ENCODE assay signal across 8 cellular contexts in genomic region chr14:51095854-51096823, GRCh38. TPM values are rescaled to one million over a fixed set of nuclear protein-coding genes. Genes with fewer than 3 reads are reported as not detected.
A peak's percentile ranks its signal among the peaks of the same experiment; 100 is the strongest.
DNase-seq lines count a peak whose midpoint lies in the region; ATAC-seq, FAIRE-seq and TF ChIP-seq lines count a peak whose summit lies in the region.

No MANE protein-coding gene starts in this region.

- H3K9ac ChIP-seq in OCI-LY1 (ENCODE audit: low read length) (peak overlapping the region; percentile 64; the same call in 1 of the 2 replicates), kidney (ENCODE audit: low read length in 2 of 2) (peak overlapping the region in 1 of 2 donors; percentile 57)

- intact Hi-C loops in breast epithelium (cut with DNase I; ENCODE audit: low total_unique reads) (no loop called here), kidney (cut with DNase I) (no loop called here)

- DNase-seq in activated T-cell treated with anti-CD3 and anti-CD28 coated beads for 48 hours (ENCODE audit: low read depth): peak; percentile 6
- no peak for DNase-seq in activated T-cell treated with anti-CD3 and anti-CD28 coated beads for 4 hours
- DNase-seq in breast epithelium (ENCODE audit: low spot score in 2 of 2): no peak
- DNase-seq in kidney: no peak
- DNase-seq in stimulated activated CD4-positive, alpha-beta T cell treated with anti-CD3 and anti-CD28 coated beads, Interleukin-2, amount 100 ng/mL, for 24 hours: peak; percentile 17 to 26

- H4K20me1 ChIP-seq in OCI-LY1 (ENCODE audit: insufficient read depth, low read length): no peaks in the 10 kb centered on the region

- ATAC-seq in HG03442 (IDR thresholded peaks at IDR 0.05; ENCODE audit: unreplicated experiment): no peak
- ATAC-seq in activated CD4-positive, CD25-positive, alpha-beta regulatory T cell treated with anti-CD3 and anti-CD28 coated beads, Interleukin-2, amount 50 U/mL, for 24 hours: no peak

- no peaks in the 10 kb centered on the region for H3K9me2 ChIP-seq in OCI-LY1 (ENCODE audit: low read depth, low read length)

- peak overlapping the region; percentile 75 for H3K4me2 ChIP-seq in OCI-LY1 (ENCODE audit: low read length)

- no peaks in the 10 kb centered on the region for H3K36me3 ChIP-seq in OCI-LY1 (ENCODE audit: insufficient read depth, low read length)
- no peaks in the 10 kb centered on the region for H3K36me3 ChIP-seq in breast epithelium
- H3K36me3 ChIP-seq in kidney (ENCODE audit: control insufficient read depth in 1 of 2, insufficient read depth in 2 of 2, low read length in 2 of 2): no peaks in the 10 kb centered on the region

- H3K4me1 ChIP-seq in OCI-LY1 (ENCODE audit: insufficient read depth, low read length, severe bottlenecking) (peaks cover 24% of the 10 kb centered on the region), breast epithelium (peaks cover 0 to 5% of the 10 kb centered on the region in 2 donors), kidney (ENCODE audit: control insufficient read depth in 1 of 2, insufficient read depth in 1 of 2, low read depth in 1 of 2, low read length in 2 of 2) (peaks cover 3 to 13% of the 10 kb centered on the region in 2 donors)

- H3F3A ChIP-seq in OCI-LY1 (ENCODE audit: insufficient read depth, low read length): no peaks in the 10 kb centered on the region

- H3K79me2 ChIP-seq in OCI-LY1 (ENCODE audit: insufficient read depth, low read length): no peaks in the 10 kb centered on the region

- H3K27me3 ChIP-seq in OCI-LY1 (ENCODE audit: insufficient read depth, low read length) (no peaks in the 10 kb centered on the region), breast epithelium (peaks cover 5 to 16% of the 10 kb centered on the region in 2 donors)

- no peak for TF ChIP-seq CTCF in OCI-LY1 (IDR thresholded peaks at IDR 0.05; ENCODE audit: low read length)
- no peak for TF ChIP-seq CTCF in breast epithelium (IDR thresholded peaks at IDR 0.05)
- no peak for TF ChIP-seq CTCF in kidney (IDR thresholded peaks at IDR 0.05; ENCODE audit: borderline replicate concordance, extremely low read depth, insufficient read depth)

- H2AFZ ChIP-seq in OCI-LY1 (ENCODE audit: low read length): no peak overlapping the region; the same call in 1 of the 2 replicates

- H3K4me3 ChIP-seq in OCI-LY1 (ENCODE audit: low read depth, low read length, poor library complexity, severe bottlenecking) (peak overlapping the region; percentile 68), breast epithelium (peak overlapping the region; percentile 58 to 79 (median 78)), kidney (ENCODE audit: low read length in 2 of 2) (peak overlapping the region; percentile 60 to 78)

- no peak for FAIRE-seq in kidney (lab: Jason Lieb, UNC)

- H3K27ac ChIP-seq in OCI-LY1 (ENCODE audit: low read depth, low read length, poor library complexity, severe bottlenecking) (no peak overlapping the region), breast epithelium (peak overlapping the region; percentile 85 to 87), kidney (ENCODE audit: low read depth in 2 of 2, low read length in 2 of 2) (peak overlapping the region in 1 of 2 donors; percentile 32)

- no peaks in the 10 kb centered on the region for H3K9me3 ChIP-seq in OCI-LY1 (ENCODE audit: low read length)
- H3K9me3 ChIP-seq in breast epithelium: no peaks in the 10 kb centered on the region
- no peaks in the 10 kb centered on the region for H3K9me3 ChIP-seq in kidney (ENCODE audit: control insufficient read depth in 1 of 2, low read length in 2 of 2)

- TF ChIP-seq POLR2A in breast epithelium (IDR thresholded peaks at IDR 0.05): no peak

RNA-seq across cellular contexts. Expression of gene TRIM9, which starts 1.2 kb away (rescaled TPM):
- total RNA-seq in breast epithelium (1 to 10 TPM; 2.9 to 5.2 (median 4.6) TPM), kidney (2.0 TPM)
- polyA plus RNA-seq in kidney (ENCODE audit: insufficient read depth, low read depth, low replicate concordance): 0.67 TPM

Comparison
In these comparisons a context has a peak if more than half of its experiments do, and no peak if none do; other contexts are left out.
1. DNase-seq: peak in activated T-cell treated with anti-CD3 and anti-CD28 coated beads for 48 hours (single experiment) and stimulated activated CD4-positive, alpha-beta T cell treated with anti-CD3 and anti-CD28 coated beads, Interleukin-2, amount 100 ng/mL, for 24 hours (2 of 2); none in activated T-cell treated with anti-CD3 and anti-CD28 coated beads for 4 hours (single experiment), breast epithelium (0 of 2) and kidney (single experiment).
2. Peak in every context shown above with its lines, with median percentiles within 50 percentile points of each other: H3K4me3 ChIP-seq.